9 cellular contexts compared by ENCODE assay signal in the genomic region with DNA sequence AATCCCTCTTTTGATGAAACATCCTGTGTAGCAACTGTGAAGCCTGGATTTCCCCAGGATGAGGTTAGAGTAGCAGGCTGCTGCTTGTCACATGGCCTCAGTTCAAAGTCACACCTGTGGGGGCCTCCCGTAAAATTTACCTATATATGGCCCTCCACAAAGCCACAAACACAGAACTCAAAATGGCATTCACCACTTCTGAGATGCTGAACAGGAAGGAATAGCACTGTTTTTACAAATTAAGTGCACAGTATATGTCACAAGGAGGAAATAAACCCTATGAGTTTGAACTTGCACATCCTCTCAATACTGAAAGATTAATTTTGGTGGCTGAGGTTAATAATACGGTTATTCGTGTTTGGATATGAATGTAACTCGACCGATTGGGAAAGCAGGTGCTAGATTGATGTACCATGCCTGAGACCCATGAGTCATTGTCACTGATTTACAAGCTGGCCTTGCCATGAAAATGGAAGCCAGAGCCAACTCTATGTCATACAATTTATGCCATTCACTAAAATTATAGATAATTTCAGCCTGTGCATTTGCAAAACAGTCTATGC.
DNase-seq lines count a peak whose midpoint lies in the region; ATAC-seq and TF ChIP-seq lines count a peak whose summit lies in the region.
"Had no signal": no experiment of that assay in that cellular context is flagged by ENCODE, and none has a peak within 500 bp of the region (broad histone marks: within the 10 kb centered on the region; RNA-seq: fewer than 3 reads in every experiment).

No MANE protein-coding gene starts in this region.

- H3K9ac ChIP-seq in SU-DHL-6 (ENCODE audit: low read length) = peak overlapping the region; percentile 36
- H3K9ac ChIP-seq in colonic mucosa (ENCODE audit: low read depth in 2 of 2, low read length in 2 of 2) = no peak overlapping the region

- no peaks in the 10 kb centered on the region for H3K4me1 ChIP-seq in colonic mucosa

- no peak overlapping the region for H2AFZ ChIP-seq in SU-DHL-6 (ENCODE audit: low read depth, low read length, severe bottlenecking)

- H3K9me3 ChIP-seq in SU-DHL-6 (ENCODE audit: insufficient read depth, low read length) (no peaks in the 10 kb centered on the region), colonic mucosa (no peaks in the 10 kb centered on the region)
- H3K9me3 ChIP-seq: thoracic aorta had no signal

- H3K4me2 ChIP-seq in SU-DHL-6 (ENCODE audit: low read depth, low read length, poor library complexity, severe bottlenecking) = peak overlapping the region; percentile 60

- TF ChIP-seq CTCF in GM12865 (IDR thresholded peaks at IDR 0.05; ENCODE audit: insufficient read depth, low read depth, low read length, missing control alignments) (no peak), SU-DHL-6 (IDR thresholded peaks at IDR 0.05; ENCODE audit: insufficient read depth, low read length, poor library complexity, severe bottlenecking) (no peak), colonic mucosa (IDR thresholded peaks at IDR 0.05) (no peak)

- intact Hi-C loops in colonic mucosa (cut with DNase I) = no loop called here

- peak; percentile 93 for ATAC-seq in HG02588 (IDR thresholded peaks at IDR 0.05; ENCODE audit: unreplicated experiment)

- H3K27me3 ChIP-seq in SU-DHL-6 (ENCODE audit: low read length) (no peaks in the 10 kb centered on the region), colonic mucosa (no peaks in the 10 kb centered on the region)

- H4K20me1 ChIP-seq in SU-DHL-6 (ENCODE audit: low read depth, low read length) = no peaks in the 10 kb centered on the region

- no peaks in the 10 kb centered on the region for H3K9me2 ChIP-seq in SU-DHL-6 (replicated peaks; ENCODE audit: insufficient read depth, low read length)

- H3F3A ChIP-seq in SU-DHL-6 (ENCODE audit: insufficient read depth) = peaks cover 38% of the 10 kb centered on the region

- no peaks in the 10 kb centered on the region for H3K79me2 ChIP-seq in SU-DHL-6 (ENCODE audit: insufficient read depth, low read length)

- no peak overlapping the region for H3K4me3 ChIP-seq in GM12865 (ENCODE audit: low read depth, low read length)
- peak overlapping the region; percentile 13 for H3K4me3 ChIP-seq in SU-DHL-6 (ENCODE audit: insufficient read depth, low read length, poor library complexity, severe bottlenecking)
- H3K4me3 ChIP-seq in colonic mucosa = no peak overlapping the region
- H3K4me3 ChIP-seq: thoracic aorta had no signal

- peak overlapping the region; percentile 92 for H3K27ac ChIP-seq in SU-DHL-6 (ENCODE audit: low read depth, low read length)
- H3K27ac ChIP-seq in colonic mucosa = no peak overlapping the region
- H3K27ac ChIP-seq: thoracic aorta had no signal

- H3K36me3 ChIP-seq in SU-DHL-6 (ENCODE audit: low read length) (no peaks in the 10 kb centered on the region), colonic mucosa (no peaks in the 10 kb centered on the region)
- H3K36me3 ChIP-seq: thoracic aorta had no signal

- DNase-seq in GM12865 (ENCODE audit: low read depth) = peak; percentile 95
- DNase-seq in activated naive CD8-positive, alpha-beta T cell treated with anti-CD3 and anti-CD28 coated beads, Interleukin-2, amount 50 U/mL, for 16 hours (ENCODE audit: low read depth, low spot score) = peak; percentile 44
- DNase-seq in stimulated activated CD4-positive, alpha-beta T cell treated with anti-CD3 and anti-CD28 coated beads, TNF-alpha, amount 100 ng/mL, for 24 hours (ENCODE audit: low read depth in 3 of 3) = peak; percentile 38 to 57 (median 52)
- DNase-seq in SIG-M5 (lab: John Stamatoyannopoulos, UW) = no peak
- no peak for DNase-seq in colonic mucosa
- no peak for DNase-seq in NCI-H1436 (lab: John Stamatoyannopoulos, UW)

Comparison
In these comparisons a context has a peak if more than half of its experiments do, and no peak if none do; other contexts are left out.
1. DNase-seq: peak in GM12865 (single experiment), activated naive CD8-positive, alpha-beta T cell treated with anti-CD3 and anti-CD28 coated beads, Interleukin-2, amount 50 U/mL, for 16 hours (single experiment) and stimulated activated CD4-positive, alpha-beta T cell treated with anti-CD3 and anti-CD28 coated beads, TNF-alpha, amount 100 ng/mL, for 24 hours (3 of 3); none in SIG-M5 (single experiment), colonic mucosa (single experiment) and NCI-H1436 (single experiment).